18 cellular contexts compared by ENCODE assay signal in genomic region chr17:82388223-82388921, GRCh38. TPM values are rescaled to one million over a fixed set of nuclear protein-coding genes. Genes with fewer than 3 reads are reported as not detected.
DNase-seq lines count a peak whose midpoint lies in the region; ATAC-seq, FAIRE-seq and TF ChIP-seq lines count a peak whose summit lies in the region.
"Had no signal": no experiment of that assay in that cellular context is flagged by ENCODE, and none has a peak within 500 bp of the region (broad histone marks: within the 10 kb centered on the region; RNA-seq: fewer than 3 reads in every experiment).

No MANE protein-coding gene starts in this region.

- no peaks in the 10 kb centered on the region for H3K9me3 Mint-ChIP-seq in GM23338
- H3K9me3 Mint-ChIP-seq in activated T-helper 2 cell treated with anti-CD3 and anti-CD28 coated beads, Interferon-gamma antibody, Interleukin-2, Interleukin-4, amounts not matched to agents 10 μg/mL and 5 μg/mL and 100 μg/mL, durations not matched to agents 14 hours and 24 hours and 36 hours = no peaks in the 10 kb centered on the region
- H3K9me3 Mint-ChIP-seq: activated T-cell treated with anti-CD3 and anti-CD28 coated beads, Interleukin-2, amount 50 U/mL, for 72 hours; naive thymus-derived CD8-positive, alpha-beta T cell had no signal

- 53% methylated on average over 30 to 34 of the region's 34 CpGs for WGBS in pancreas, 2 donors

- H3K27me3 Mint-ChIP-seq in GM23338 (ENCODE audit: insufficient read depth, low read depth, poor library complexity) = peaks cover 11% of the 10 kb centered on the region
- peaks cover 2% of the 10 kb centered on the region for H3K27me3 Mint-ChIP-seq in activated T-helper 2 cell treated with anti-CD3 and anti-CD28 coated beads, Interferon-gamma antibody, Interleukin-2, Interleukin-4, amounts not matched to agents 10 μg/mL and 5 μg/mL and 100 μg/mL, durations not matched to agents 14 hours and 24 hours and 36 hours (ENCODE audit: low read depth)

- no peak overlapping the region for H3K4me3 ChIP-seq in GM23338
- no peak overlapping the region for H3K4me3 ChIP-seq in pancreas
- H3K4me3 ChIP-seq in ascending aorta = no peak overlapping the region
- H3K4me3 ChIP-seq: SK-N-MC had no signal

- no peak for FAIRE-seq in pancreas (lab: Jason Lieb, UNC)
- FAIRE-seq: G401.6, GM18507 had no signal

- H3K36me3 ChIP-seq in GM23338 (ENCODE audit: insufficient read depth) (no peaks in the 10 kb centered on the region), pancreas (no peaks in the 10 kb centered on the region), ascending aorta (peaks cover 13 to 15% of the 10 kb centered on the region in 2 donors)

- H3K4me2 ChIP-seq in GM23338 = no peak overlapping the region

- H3K27ac Mint-ChIP-seq in GM23338 = no peak overlapping the region
- H3K27ac Mint-ChIP-seq in activated T-helper 2 cell treated with anti-CD3 and anti-CD28 coated beads, Interferon-gamma antibody, Interleukin-2, Interleukin-4, amounts not matched to agents 10 μg/mL and 5 μg/mL and 100 μg/mL, durations not matched to agents 14 hours and 24 hours and 36 hours = no peak overlapping the region
- H3K27ac Mint-ChIP-seq: activated T-cell treated with anti-CD3 and anti-CD28 coated beads, Interleukin-2, amount 50 U/mL, for 72 hours had no signal

- TF ChIP-seq CTCF in GM23338 (conservative IDR thresholded peaks at IDR 0.05; ENCODE audit: low read depth in 2 of 2) = peak in 1 of 2 experiments; percentile 34; a peak in 2 of 4 replicates
- TF ChIP-seq CTCF in pancreas (IDR thresholded peaks at IDR 0.05) = no peak
- TF ChIP-seq CTCF in ascending aorta (IDR thresholded peaks at IDR 0.05) = no peak

- H3K4me3 Mint-ChIP-seq in GM23338 = no peak overlapping the region
- no peak overlapping the region for H3K4me3 Mint-ChIP-seq in activated T-helper 2 cell treated with anti-CD3 and anti-CD28 coated beads, Interferon-gamma antibody, Interleukin-2, Interleukin-4, amounts not matched to agents 10 μg/mL and 5 μg/mL and 100 μg/mL, durations not matched to agents 14 hours and 24 hours and 36 hours (ENCODE audit: low read depth)
- H3K4me3 Mint-ChIP-seq: activated T-cell treated with anti-CD3 and anti-CD28 coated beads, Interleukin-2, amount 50 U/mL, for 72 hours; naive thymus-derived CD8-positive, alpha-beta T cell had no signal

- H3K4me1 Mint-ChIP-seq in GM23338 = peaks cover 6% of the 10 kb centered on the region
- no peaks in the 10 kb centered on the region for H3K4me1 Mint-ChIP-seq in activated T-helper 2 cell treated with anti-CD3 and anti-CD28 coated beads, Interferon-gamma antibody, Interleukin-2, Interleukin-4, amounts not matched to agents 10 μg/mL and 5 μg/mL and 100 μg/mL, durations not matched to agents 14 hours and 24 hours and 36 hours (ENCODE audit: low read depth)

- no peaks in the 10 kb centered on the region for H3K9me2 ChIP-seq in GM23338 (ENCODE audit: insufficient read depth)

- no peaks in the 10 kb centered on the region; the same call in 1 of the 2 replicates for H4K20me1 ChIP-seq in GM23338 (replicated peaks; ENCODE audit: insufficient read depth)

- H3K9me3 ChIP-seq in pancreas (no peaks in the 10 kb centered on the region), ascending aorta (no peaks in the 10 kb centered on the region)

- H3K4me1 ChIP-seq in GM23338 (ENCODE audit: insufficient read depth) (no peaks in the 10 kb centered on the region), pancreas (peaks cover 3 to 23% (median 15%) of the 10 kb centered on the region in 3 donors), ascending aorta (peaks cover 18% of the 10 kb centered on the region in 2 donors)

- ATAC-seq in GM23338 = no peak
- ATAC-seq in esophagus mucosa = peak; percentile 11
- ATAC-seq in pancreas = peak in 3 of 4 donors; percentile 26 to 57 (median 44)
- no peak for ATAC-seq in GM21423 (IDR thresholded peaks at IDR 0.05; ENCODE audit: unreplicated experiment)
- ATAC-seq in GM19023 (IDR thresholded peaks at IDR 0.05; ENCODE audit: unreplicated experiment) = no peak
- ATAC-seq: activated T-cell treated with anti-CD3 and anti-CD28 coated beads, Interleukin-2, amount 50 U/mL, for 72 hours; foreskin keratinocyte; naive thymus-derived CD8-positive, alpha-beta T cell had no signal

- H3K27ac ChIP-seq in GM23338 (ENCODE audit: low read depth) = no peak overlapping the region
- no peak overlapping the region for H3K27ac ChIP-seq in pancreas
- H3K27ac ChIP-seq in ascending aorta = no peak overlapping the region
- H3K27ac ChIP-seq: foreskin keratinocyte, SK-N-MC had no signal

- no peak for DNase-seq in GM23338 (ENCODE audit: low spot score)
- DNase-seq in RKO (ENCODE audit: low spot score) = peak; percentile 17
- DNase-seq in pancreas = peak; percentile 71 to 93 (median 83)
- DNase-seq in ascending aorta (ENCODE audit: low spot score in 2 of 2) = no peak
- DNase-seq in activated T-helper 2 cell treated with anti-CD3 and anti-CD28 coated beads, Interferon-gamma antibody, Interleukin-2, Interleukin-4, amounts not matched to agents 10 μg/mL and 5 μg/mL and 100 μg/mL, durations not matched to agents 14 hours and 24 hours and 36 hours (ENCODE audit: low spot score) = no peak
- DNase-seq: activated CD4-positive, alpha-beta T cell treated with anti-CD3 and anti-CD28 coated beads for 48 hours; activated T-cell treated with anti-CD3 and anti-CD28 coated beads, Interleukin-2, amount 50 U/mL, for 72 hours; amygdala; foreskin keratinocyte; NCI-H1436 had no signal

- H2AFZ ChIP-seq in GM23338 = no peak overlapping the region

- no peaks in the 10 kb centered on the region; the same call in 2 of the 3 replicates for H3K36me3 Mint-ChIP-seq in GM23338 (ENCODE audit: low read depth)
- H3K36me3 Mint-ChIP-seq in activated T-helper 2 cell treated with anti-CD3 and anti-CD28 coated beads, Interferon-gamma antibody, Interleukin-2, Interleukin-4, amounts not matched to agents 10 μg/mL and 5 μg/mL and 100 μg/mL, durations not matched to agents 14 hours and 24 hours and 36 hours (ENCODE audit: low read depth) = no peaks in the 10 kb centered on the region

- no peaks in the 10 kb centered on the region for H3K79me2 ChIP-seq in GM23338 (replicated peaks; ENCODE audit: insufficient read depth)

- intact Hi-C loops in pancreas (cut with DNase I) = no loop called here
- intact Hi-C loops in ascending aorta (cut with DNase I) = no loop called here
- intact Hi-C loops in activated T-helper 2 cell treated with anti-CD3 and anti-CD28 coated beads, Interferon-gamma antibody, Interleukin-2, Interleukin-4, amounts not matched to agents 10 μg/mL and 5 μg/mL and 100 μg/mL, durations not matched to agents 14 hours and 24 hours and 36 hours (cut with micrococcal nuclease) = no loop called here

- H3K27me3 ChIP-seq in GM23338 (ENCODE audit: insufficient read depth) = no peaks in the 10 kb centered on the region
- H3K27me3 ChIP-seq in pancreas = no peaks in the 10 kb centered on the region
- no peaks in the 10 kb centered on the region for H3K27me3 ChIP-seq in ascending aorta

- H3F3A ChIP-seq in GM23338 (replicated peaks; ENCODE audit: low read depth) = no peaks in the 10 kb centered on the region

TF ChIP-seq in GM23338, 12 proteins besides CTCF, POLR2A, EP300 and RAD21 (continues in another document):
- no peak for TF ChIP-seq POLR2AphosphoS5 (IDR thresholded peaks at IDR 0.05; ENCODE audit: low read depth)

RNA-seq across cellular contexts. Expression of gene UTS2R, which starts 16.8 kb away (rescaled TPM):
- total RNA-seq in GM23338 (2014; rRNA removed; shearing (Covaris generic)) = 0.49 and 0.82 TPM in 2 replicates
- not detected in 2 replicates for polyA plus RNA-seq in GM23338 (2016; fragmentation: Nextera tagmentation; extraction: Ambion mirVana)
- total RNA-seq in esophagus mucosa = not detected
- total RNA-seq in pancreas = under 1 TPM in 3 of 6 donors, not detected in 3; 0.37 to 0.87 (median 0.74) TPM
- not detected for polyA plus RNA-seq in pancreas
- not detected for total RNA-seq in ascending aorta
- 0.18 TPM in 1 of 2 replicates, not detected in the other for total RNA-seq in activated T-helper 2 cell treated with anti-CD3 and anti-CD28 coated beads, Interferon-gamma antibody, Interleukin-2, Interleukin-4, amounts not matched to agents 10 μg/mL and 5 μg/mL and 100 μg/mL, durations not matched to agents 14 hours and 24 hours and 36 hours
- total RNA-seq: foreskin keratinocyte; kidney epithelial cell; naive thymus-derived CD8-positive, alpha-beta T cell had no signal
- polyA plus RNA-seq: foreskin keratinocyte; naive thymus-derived CD8-positive, alpha-beta T cell had no signal

RNA-seq across cellular contexts. Expression of gene TEX19, which starts 29.3 kb away (rescaled TPM):
- 0.66 and 1.1 TPM in 2 replicates for total RNA-seq in GM23338 (2014; rRNA removed; shearing (Covaris generic))
- polyA plus RNA-seq in GM23338 (2016; fragmentation: Nextera tagmentation; extraction: Ambion mirVana) = 0.10 and 0.23 TPM in 2 replicates
- not detected for total RNA-seq in esophagus mucosa
- total RNA-seq in pancreas = not detected
- not detected for polyA plus RNA-seq in pancreas
- not detected for total RNA-seq in ascending aorta
- total RNA-seq in activated T-helper 2 cell treated with anti-CD3 and anti-CD28 coated beads, Interferon-gamma antibody, Interleukin-2, Interleukin-4, amounts not matched to agents 10 μg/mL and 5 μg/mL and 100 μg/mL, durations not matched to agents 14 hours and 24 hours and 36 hours = not detected in 2 replicates
- total RNA-seq: kidney epithelial cell; naive thymus-derived CD8-positive, alpha-beta T cell had no signal
- polyA plus RNA-seq: naive thymus-derived CD8-positive, alpha-beta T cell had no signal

RNA-seq across cellular contexts. Expression of gene HEXD, which starts 29.8 kb away (rescaled TPM):
- total RNA-seq in GM23338 (2014; rRNA removed; shearing (Covaris generic)) = 23.1 and 31.1 TPM in 2 replicates
- polyA plus RNA-seq in GM23338 (2016; fragmentation: Nextera tagmentation; extraction: Ambion mirVana) (11.0 and 11.9 TPM in 2 replicates), pancreas (100 to 1,000 TPM; 175 to 275 TPM)
- total RNA-seq in esophagus mucosa (9.8 TPM), pancreas (10 to 100 TPM; 25.9 to 57.3 (median 38.1) TPM), ascending aorta (40.4 TPM)
- total RNA-seq in activated T-helper 2 cell treated with anti-CD3 and anti-CD28 coated beads, Interferon-gamma antibody, Interleukin-2, Interleukin-4, amounts not matched to agents 10 μg/mL and 5 μg/mL and 100 μg/mL, durations not matched to agents 14 hours and 24 hours and 36 hours = 36.6 and 36.7 TPM in 2 replicates

RNA-seq across cellular contexts. Expression of gene OGFOD3, which starts 30.0 kb away (rescaled TPM):
- 24.6 and 30.8 TPM in 2 replicates for total RNA-seq in GM23338 (2014; rRNA removed; shearing (Covaris generic))
- polyA plus RNA-seq in GM23338 (2016; fragmentation: Nextera tagmentation; extraction: Ambion mirVana) (9.6 and 10.6 TPM in 2 replicates), pancreas (10 to 100 TPM; 18.2 to 28.0 TPM)
- total RNA-seq in esophagus mucosa (20.7 TPM), pancreas (10 to 100 TPM; 17.8 to 24.4 (median 19.9) TPM), ascending aorta (36.6 TPM)
- total RNA-seq in activated T-helper 2 cell treated with anti-CD3 and anti-CD28 coated beads, Interferon-gamma antibody, Interleukin-2, Interleukin-4, amounts not matched to agents 10 μg/mL and 5 μg/mL and 100 μg/mL, durations not matched to agents 14 hours and 24 hours and 36 hours = 29.1 and 30.5 TPM in 2 replicates

RNA-seq across cellular contexts. Expression of gene SECTM1, which starts 54.8 kb away (rescaled TPM):
- total RNA-seq in GM23338 (2014; rRNA removed; shearing (Covaris generic)) = 0.16 and 1.3 TPM in 2 replicates
- polyA plus RNA-seq in GM23338 (2016; fragmentation: Nextera tagmentation; extraction: Ambion mirVana) (0.21 TPM in 1 of 2 replicates, not detected in the other), pancreas (1 to 10 TPM; 1.5 to 3.3 TPM)
- total RNA-seq in esophagus mucosa (6.3 TPM), pancreas (1 to 10 TPM in 5 of 6 donors, under 1 TPM in 1; 0.74 to 7.4 (median 1.4) TPM), ascending aorta (49.5 TPM)
- total RNA-seq in activated T-helper 2 cell treated with anti-CD3 and anti-CD28 coated beads, Interferon-gamma antibody, Interleukin-2, Interleukin-4, amounts not matched to agents 10 μg/mL and 5 μg/mL and 100 μg/mL, durations not matched to agents 14 hours and 24 hours and 36 hours = 2.7 and 3.7 TPM in 2 replicates
- total RNA-seq: kidney epithelial cell had no signal

Comparison
In these comparisons a context has a peak if more than half of its experiments do, and no peak if none do; other contexts are left out.
1. ATAC-seq: peak in esophagus mucosa (single experiment) and pancreas (3 of 4); none in GM23338 (single experiment), GM21423 (single experiment) and GM19023 (single experiment).
2. DNase-seq: peak in RKO (single experiment) and pancreas (6 of 6); none in GM23338 (single experiment), ascending aorta (0 of 2) and activated T-helper 2 cell treated with anti-CD3 and anti-CD28 coated beads, Interferon-gamma antibody, Interleukin-2, Interleukin-4, amounts not matched to agents 10 μg/mL and 5 μg/mL and 100 μg/mL, durations not matched to agents 14 hours and 24 hours and 36 hours (single experiment).